Comparison of ENCODE assay signal across 7 cellular contexts in the genomic region with DNA sequence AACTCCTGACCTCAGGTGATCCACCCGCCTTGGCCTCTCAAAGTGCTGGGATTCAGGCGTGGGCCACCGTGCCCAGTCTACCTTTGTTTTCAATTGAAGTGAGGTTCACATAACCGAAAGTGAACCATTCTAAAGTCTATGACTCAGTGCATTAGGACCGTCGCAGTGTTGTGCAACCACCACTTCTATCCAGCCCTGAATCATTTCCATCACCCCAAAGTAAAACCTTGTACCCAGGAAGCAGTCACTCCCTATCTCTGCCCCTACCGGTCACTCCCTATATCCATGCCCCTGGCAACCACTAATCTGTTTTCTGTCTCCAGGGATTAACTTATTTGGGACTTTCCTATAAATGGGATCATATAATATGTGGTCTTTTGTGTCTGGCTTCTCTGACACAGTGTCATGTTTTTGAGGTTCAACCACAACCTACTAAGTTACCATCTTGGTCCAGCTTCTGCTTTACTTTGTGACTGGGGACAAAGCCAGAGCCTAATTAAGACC. TPM values are rescaled to one million over a fixed set of nuclear protein-coding genes. Genes with fewer than 3 reads are reported as not detected.
DNase-seq lines count a peak whose midpoint lies in the region; ATAC-seq and TF ChIP-seq lines count a peak whose summit lies in the region.

No MANE protein-coding gene starts in this region.

- H3K36me3 ChIP-seq in gastroesophageal sphincter = no peaks in the 10 kb centered on the region
- H3K36me3 ChIP-seq in subcutaneous abdominal adipose tissue (ENCODE audit: control insufficient read depth in 5 of 5, insufficient read depth in 5 of 5, low read length in 5 of 5) = no peaks in the 10 kb centered on the region

- no peak overlapping the region for H3K4me3 ChIP-seq in HL-60 (replicated peaks; ENCODE audit: insufficient read depth, low read length)
- no peak overlapping the region for H3K4me3 ChIP-seq in gastroesophageal sphincter
- H3K4me3 ChIP-seq in subcutaneous abdominal adipose tissue (ENCODE audit: low read depth in 1 of 5, low read length in 5 of 5) = no peak overlapping the region

- TF ChIP-seq CTCF in HL-60 (IDR thresholded peaks at IDR 0.05; ENCODE audit: insufficient read depth, low read length) = peak; percentile 11
- no peak for TF ChIP-seq CTCF in gastroesophageal sphincter (IDR thresholded peaks at IDR 0.05)

- TF ChIP-seq POLR2A in gastroesophageal sphincter (IDR thresholded peaks at IDR 0.05) = no peak

- H3K9ac ChIP-seq in subcutaneous abdominal adipose tissue (ENCODE audit: low read length in 5 of 5) = peak overlapping the region in 1 of 5 donors; percentile 17

- H3K27me3 ChIP-seq in HL-60 (ENCODE audit: insufficient read depth, poor library complexity, severe bottlenecking) (no peaks in the 10 kb centered on the region), gastroesophageal sphincter (no peaks in the 10 kb centered on the region), subcutaneous abdominal adipose tissue (ENCODE audit: control insufficient read depth in 5 of 5, insufficient read depth in 4 of 5, low read length in 5 of 5) (no peaks in the 10 kb centered on the region)

- no peaks in the 10 kb centered on the region for H3K9me3 ChIP-seq in gastroesophageal sphincter
- H3K9me3 ChIP-seq in subcutaneous abdominal adipose tissue (ENCODE audit: control insufficient read depth in 5 of 5, low read length in 5 of 5) = no peaks in the 10 kb centered on the region

- peak; percentile 68 for ATAC-seq in gastroesophageal sphincter

- no peak for TF ChIP-seq EP300 in gastroesophageal sphincter (IDR thresholded peaks at IDR 0.05)

- H3K27ac ChIP-seq in HL-60 (replicated peaks) (no peak overlapping the region), gastroesophageal sphincter (peak overlapping the region in 3 of 4 donors; percentile 48 to 71 (median 58)), subcutaneous abdominal adipose tissue (ENCODE audit: low read depth, low read length) (peak overlapping the region; percentile 57)

- WGBS in gastroesophageal sphincter (ENCODE audit: low coverage in 1 of 2), 2 donors = 32 to 39% methylated on average over 4 of the region's 7 CpGs

- H3K4me1 ChIP-seq in gastroesophageal sphincter = peaks cover 0 to 64% (median 26%) of the 10 kb centered on the region in 3 donors
- peaks cover 4 to 59% (median 47%) of the 10 kb centered on the region in 5 donors for H3K4me1 ChIP-seq in subcutaneous abdominal adipose tissue (ENCODE audit: control insufficient read depth in 5 of 5, insufficient read depth in 5 of 5, low read length in 5 of 5)

- DNase-seq in HL-60 (ENCODE audit: low read depth in 1 of 2, low spot score in 1 of 2) (peak; percentile 25 to 56), SKM-1 (lab: John Stamatoyannopoulos, UW; ENCODE audit: unreplicated experiment) (peak; percentile 50), NCI-H1436 (lab: John Stamatoyannopoulos, UW) (no peak), nucleus accumbens (lab: John Stamatoyannopoulos, UW) (no peak), UCSD-AML1 (lab: John Stamatoyannopoulos, UW; ENCODE audit: unreplicated experiment) (no peak)

RNA-seq across cellular contexts. Expression of a gene that starts 28.3 kb away (rescaled TPM):
- total RNA-seq in gastroesophageal sphincter = 100 to 1,000 TPM in 1 of 4 donors, 10 to 100 TPM in 3; 69.4 to 106 (median 73.0) TPM

Comparison
In these comparisons a context has a peak if more than half of its experiments do, and no peak if none do; other contexts are left out.
1. DNase-seq: peak in HL-60 (2 of 2) and SKM-1 (single experiment); none in NCI-H1436 (single experiment), nucleus accumbens (0 of 56) and UCSD-AML1 (single experiment).